Comparison of ENCODE assay signal across 10 cellular contexts in genomic region chr10:97464226-97464625, GRCh38. TPM values are rescaled to one million over a fixed set of nuclear protein-coding genes. Genes with fewer than 3 reads are reported as not detected.
A peak's percentile ranks its signal among the peaks of the same experiment; 100 is the strongest.
DNase-seq lines count a peak whose midpoint lies in the region; ATAC-seq and TF ChIP-seq lines count a peak whose summit lies in the region.
"Had no signal": no experiment of that assay in that cellular context is flagged by ENCODE, and none has a peak within 500 bp of the region (broad histone marks: within the 10 kb centered on the region; RNA-seq: fewer than 3 reads in every experiment).

No MANE protein-coding gene starts in this region.

- H3K36me3 ChIP-seq in CD4-positive, CD25-positive, alpha-beta regulatory T cell (ENCODE audit: control insufficient read depth, insufficient read depth, low read length): peaks cover 94% of the 10 kb centered on the region
- H3K36me3 ChIP-seq in KMS-11 (ENCODE audit: insufficient read depth): peaks cover 8% of the 10 kb centered on the region
- peaks cover 80% of the 10 kb centered on the region for H3K36me3 ChIP-seq in neutrophil

- no peaks in the 10 kb centered on the region for H3K9me3 Mint-ChIP-seq in CD4-positive, CD25-positive, alpha-beta regulatory T cell
- H3K9me3 Mint-ChIP-seq in effector memory CD8-positive, alpha-beta T cell: no peaks in the 10 kb centered on the region
- H3K9me3 Mint-ChIP-seq: activated naive CD8-positive, alpha-beta T cell treated with anti-CD3 and anti-CD28 coated beads, Interleukin-2, amount 50 U/mL, for 24 hours had no signal

- H3K27ac ChIP-seq in CD4-positive, CD25-positive, alpha-beta regulatory T cell (ENCODE audit: insufficient read depth, low read length, poor library complexity, severe bottlenecking): no peak overlapping the region
- H3K27ac ChIP-seq in KMS-11: peak overlapping the region; percentile 56
- peak overlapping the region; percentile 68 for H3K27ac ChIP-seq in neutrophil

- H3K4me1 ChIP-seq in CD4-positive, CD25-positive, alpha-beta regulatory T cell (ENCODE audit: control insufficient read depth, insufficient read depth, low read length, poor library complexity, severe bottlenecking): no peaks in the 10 kb centered on the region
- H3K4me1 ChIP-seq in KMS-11 (ENCODE audit: low read depth, poor library complexity, severe bottlenecking): peaks cover 72% of the 10 kb centered on the region
- H3K4me1 ChIP-seq in neutrophil (ENCODE audit: control insufficient read depth in 1 of 2, insufficient read depth in 1 of 2, low read depth in 1 of 2, low read length in 1 of 2): peaks cover 0 to 10% of the 10 kb centered on the region in 2 experiments

- peaks cover 35% of the 10 kb centered on the region for H3K36me3 Mint-ChIP-seq in CD4-positive, CD25-positive, alpha-beta regulatory T cell
- H3K36me3 Mint-ChIP-seq in effector memory CD8-positive, alpha-beta T cell (ENCODE audit: insufficient read depth): peaks cover 57% of the 10 kb centered on the region

- H3K4me2 ChIP-seq in KMS-11: peak overlapping the region; percentile 4; the same call in 1 of the 2 replicates

- H3K79me2 ChIP-seq in KMS-11 (ENCODE audit: insufficient read depth, low read depth): no peaks in the 10 kb centered on the region; the same call in 1 of the 2 replicates

- no peaks in the 10 kb centered on the region for H3K27me3 ChIP-seq in CD4-positive, CD25-positive, alpha-beta regulatory T cell (ENCODE audit: control insufficient read depth, insufficient read depth, low read length)
- H3K27me3 ChIP-seq in KMS-11 (ENCODE audit: insufficient read depth, low read depth) (no peaks in the 10 kb centered on the region), neutrophil (no peaks in the 10 kb centered on the region)

- no peak overlapping the region; the same call in 1 of the 2 replicates for H3K9ac ChIP-seq in KMS-11

- H4K20me1 ChIP-seq in KMS-11 (ENCODE audit: insufficient read depth): no peaks in the 10 kb centered on the region

- H2AFZ ChIP-seq in KMS-11 (ENCODE audit: low read depth): no peak overlapping the region

- H3K27ac Mint-ChIP-seq in CD4-positive, CD25-positive, alpha-beta regulatory T cell: peak overlapping the region in 2 of 3 donors; percentile 15 to 60
- H3K27ac Mint-ChIP-seq in effector memory CD8-positive, alpha-beta T cell: peak overlapping the region; percentile 35 to 80
- H3K27ac Mint-ChIP-seq: activated naive CD8-positive, alpha-beta T cell treated with anti-CD3 and anti-CD28 coated beads, Interleukin-2, amount 50 U/mL, for 24 hours had no signal

- TF ChIP-seq CTCF in KMS-11 (conservative IDR thresholded peaks at IDR 0.05; ENCODE audit: low read depth, low read length) (no peak), neutrophil (IDR thresholded peaks at IDR 0.05) (no peak)

- H3K27me3 Mint-ChIP-seq in CD4-positive, CD25-positive, alpha-beta regulatory T cell: no peaks in the 10 kb centered on the region
- H3K27me3 Mint-ChIP-seq in effector memory CD8-positive, alpha-beta T cell: no peaks in the 10 kb centered on the region
- H3K27me3 Mint-ChIP-seq: activated naive CD8-positive, alpha-beta T cell treated with anti-CD3 and anti-CD28 coated beads, Interleukin-2, amount 50 U/mL, for 24 hours; progenitor cell of endocrine pancreas had no signal

- peaks cover 0 to 4% (median 0%) of the 10 kb centered on the region in 4 donors for H3K4me1 Mint-ChIP-seq in CD4-positive, CD25-positive, alpha-beta regulatory T cell
- peaks cover 0 to 3% of the 10 kb centered on the region in 2 donors for H3K4me1 Mint-ChIP-seq in effector memory CD8-positive, alpha-beta T cell (ENCODE audit: low read depth in 2 of 2)
- H3K4me1 Mint-ChIP-seq: activated naive CD8-positive, alpha-beta T cell treated with anti-CD3 and anti-CD28 coated beads, Interleukin-2, amount 50 U/mL, for 24 hours had no signal

- no peak for ATAC-seq in CD4-positive, CD25-positive, alpha-beta regulatory T cell (ENCODE audit: low read depth in 2 of 2)
- ATAC-seq in effector memory CD8-positive, alpha-beta T cell (replicated peaks): no peak
- ATAC-seq in HG03135 (IDR thresholded peaks at IDR 0.05; ENCODE audit: unreplicated experiment): no peak
- no peak for ATAC-seq in GM18517 (IDR thresholded peaks at IDR 0.05; ENCODE audit: unreplicated experiment)

- H3K4me3 ChIP-seq in CD4-positive, CD25-positive, alpha-beta regulatory T cell (ENCODE audit: low read depth, low read length): no peak overlapping the region
- H3K4me3 ChIP-seq in KMS-11 (IDR thresholded peaks at IDR 0.05; ENCODE audit: insufficient read depth, low read depth, low read length) (no peak overlapping the region), neutrophil (ENCODE audit: low read depth in 1 of 2, low read length in 1 of 2) (no peak overlapping the region)

- no peak overlapping the region for H3K4me3 Mint-ChIP-seq in CD4-positive, CD25-positive, alpha-beta regulatory T cell
- H3K4me3 Mint-ChIP-seq in effector memory CD8-positive, alpha-beta T cell: no peak overlapping the region
- H3K4me3 Mint-ChIP-seq: activated naive CD8-positive, alpha-beta T cell treated with anti-CD3 and anti-CD28 coated beads, Interleukin-2, amount 50 U/mL, for 24 hours had no signal

- no peak for DNase-seq in CD4-positive, CD25-positive, alpha-beta regulatory T cell
- DNase-seq in effector memory CD8-positive, alpha-beta T cell: no peak
- DNase-seq in NCI-H2081 (lab: John Stamatoyannopoulos, UW): no peak
- no peak for DNase-seq in SK-N-DZ (ENCODE audit: low spot score)

- H3K9me3 ChIP-seq in CD4-positive, CD25-positive, alpha-beta regulatory T cell (ENCODE audit: control insufficient read depth in 2 of 2, low read length in 2 of 2): no peaks in the 10 kb centered on the region
- H3K9me3 ChIP-seq in neutrophil: no peaks in the 10 kb centered on the region

RNA-seq across cellular contexts. Expression of gene ZDHHC16, which starts 18.3 kb away (rescaled TPM):
- total RNA-seq in CD4-positive, CD25-positive, alpha-beta regulatory T cell: 17.1 TPM
- polyA plus RNA-seq in CD4-positive, CD25-positive, alpha-beta regulatory T cell: 10 to 100 TPM; 25.3 to 36.4 (median 28.5) TPM
- 55.2 and 57.1 TPM in 2 replicates for polyA plus RNA-seq in SK-N-DZ (2014; cell fraction: cytosol; rRNA removed)
- 72.9 and 78.9 TPM in 2 replicates for polyA plus RNA-seq in SK-N-DZ (2014; cell fraction: nucleus; rRNA removed)

RNA-seq across cellular contexts. Expression of gene EXOSC1, which starts 18.4 kb away (rescaled TPM):
- total RNA-seq in CD4-positive, CD25-positive, alpha-beta regulatory T cell: 42.2 TPM
- 100 to 1,000 TPM in 2 of 4 donors, 10 to 100 TPM in 2; 97.5 to 105 (median 101) TPM for polyA plus RNA-seq in CD4-positive, CD25-positive, alpha-beta regulatory T cell
- 66.2 and 70.8 TPM in 2 replicates for polyA plus RNA-seq in SK-N-DZ (2014; cell fraction: cytosol; rRNA removed)
- polyA plus RNA-seq in SK-N-DZ (2014; cell fraction: nucleus; rRNA removed): 44.4 and 56.4 TPM in 2 replicates

RNA-seq across cellular contexts. Expression of gene MMS19, which starts 34.0 kb away (rescaled TPM):
- 59.6 TPM for total RNA-seq in CD4-positive, CD25-positive, alpha-beta regulatory T cell
- polyA plus RNA-seq in CD4-positive, CD25-positive, alpha-beta regulatory T cell: 10 to 100 TPM; 26.7 to 44.5 (median 34.8) TPM
- polyA plus RNA-seq in SK-N-DZ (2014; cell fraction: cytosol; rRNA removed): 103 and 140 TPM in 2 replicates
- 265 and 277 TPM in 2 replicates for polyA plus RNA-seq in SK-N-DZ (2014; cell fraction: nucleus; rRNA removed)

RNA-seq across cellular contexts. Expression of gene UBTD1, which starts 34.5 kb away (rescaled TPM):
- 1.4 TPM for total RNA-seq in CD4-positive, CD25-positive, alpha-beta regulatory T cell
- 1 to 10 TPM in 3 of 4 donors, under 1 TPM in 1; 0.22 to 2.2 (median 2.0) TPM for polyA plus RNA-seq in CD4-positive, CD25-positive, alpha-beta regulatory T cell
- 5.8 and 6.2 TPM in 2 replicates for polyA plus RNA-seq in SK-N-DZ (2014; cell fraction: cytosol; rRNA removed)
- 5.7 and 6.3 TPM in 2 replicates for polyA plus RNA-seq in SK-N-DZ (2014; cell fraction: nucleus; rRNA removed)

RNA-seq across cellular contexts. Expression of gene PGAM1, which starts 38.2 kb away (rescaled TPM):
- total RNA-seq in CD4-positive, CD25-positive, alpha-beta regulatory T cell: 98.8 TPM
- 100 to 1,000 TPM; 253 to 375 (median 298) TPM for polyA plus RNA-seq in CD4-positive, CD25-positive, alpha-beta regulatory T cell
- 558 and 589 TPM in 2 replicates for polyA plus RNA-seq in SK-N-DZ (2014; cell fraction: cytosol; rRNA removed)
- polyA plus RNA-seq in SK-N-DZ (2014; cell fraction: nucleus; rRNA removed): 213 and 240 TPM in 2 replicates
